Comparison of ENCODE assay signal across 10 cellular contexts in genomic region chr14:91351508-91351853, GRCh38.
DNase-seq lines count a peak whose midpoint lies in the region; ATAC-seq and TF ChIP-seq lines count a peak whose summit lies in the region.
"Had no signal": no experiment of that assay in that cellular context is flagged by ENCODE, and none has a peak within 500 bp of the region (broad histone marks: within the 10 kb centered on the region; RNA-seq: fewer than 3 reads in every experiment).

No MANE protein-coding gene starts in this region.

- H3K9me3 ChIP-seq in gastroesophageal sphincter, result no peaks in the 10 kb centered on the region
- H3K9me3 ChIP-seq: thyroid gland had no signal

- no peak for DNase-seq in activated T-cell treated with anti-CD3 and anti-CD28 coated beads, Interleukin-2, amount 50 U/mL, for 24 hours
- DNase-seq in activated T-cell treated with anti-CD3 and anti-CD28 coated beads, Interleukin-2, amount 50 U/mL, for 1 hour, result no peak
- no peak for DNase-seq in T-cell
- no peak for DNase-seq in stimulated activated effector memory CD8-positive, alpha-beta T cell treated with anti-CD3 and anti-CD28 coated beads, Interleukin-12 subunit alpha, Interleukin-12 subunit beta, amount 100 ng/mL, for 72 hours (ENCODE audit: low spot score in 2 of 2)
- no peak for DNase-seq in coronary artery (ENCODE audit: low spot score)
- DNase-seq: dermis blood vessel endothelial cell had no signal

- H3K27me3 Mint-ChIP-seq in activated T-cell treated with anti-CD3 and anti-CD28 coated beads, Interleukin-2, amount 50 U/mL, for 24 hours, result no peaks in the 10 kb centered on the region
- H3K27me3 Mint-ChIP-seq in T-cell, result no peaks in the 10 kb centered on the region

- H3K4me1 Mint-ChIP-seq in activated T-cell treated with anti-CD3 and anti-CD28 coated beads, Interleukin-2, amount 50 U/mL, for 24 hours (ENCODE audit: low read depth), result peaks cover 96% of the 10 kb centered on the region
- peaks cover 86 to 98% (median 95%) of the 10 kb centered on the region in 3 donors for H3K4me1 Mint-ChIP-seq in T-cell
- peaks cover 98% of the 10 kb centered on the region for H3K4me1 Mint-ChIP-seq in stimulated activated effector memory CD8-positive, alpha-beta T cell treated with anti-CD3 and anti-CD28 coated beads, Interleukin-12 subunit alpha, Interleukin-12 subunit beta, amount 100 ng/mL, for 72 hours

- ATAC-seq in T-cell (replicated peaks in 1 of 4), result peak in 1 of 4 experiments; percentile 3
- no peak for ATAC-seq in gastroesophageal sphincter
- no peak for ATAC-seq in stimulated activated effector memory CD8-positive, alpha-beta T cell treated with anti-CD3 and anti-CD28 coated beads, Interleukin-12 subunit alpha, Interleukin-12 subunit beta, amount 100 ng/mL, for 72 hours
- no peak for ATAC-seq in HG03460 (IDR thresholded peaks at IDR 0.05; ENCODE audit: unreplicated experiment)
- no peak for ATAC-seq in SK-N-SH treated with all-trans-retinoic acid at 6 μM for 48 hours

- H3K4me1 ChIP-seq in gastroesophageal sphincter, result peaks cover 0 to 30% (median 11%) of the 10 kb centered on the region in 3 donors

- H3K4me3 ChIP-seq in gastroesophageal sphincter (peak overlapping the region in 1 of 2 donors; percentile 32), coronary artery (no peak overlapping the region)
- H3K4me3 ChIP-seq: thyroid gland had no signal

- CTCF ChIA-PET in T-cell (lab: Charles Lee), result interaction anchor here (0.6 to 3.3 kb wide), 7 partner anchors 24 to 66 kb away, joined by 3 to 29 read pairs (median 3); partner anchors contain the start of gene CCDC88C (in 1 of the 2)

- POLR2A ChIA-PET in T-cell (lab: Charles Lee), result interaction anchor here (0.5 to 0.7 kb wide), 2 partner anchors 66 to 469 kb away, joined by 4 to 10 read pairs; partner anchors contain the start of gene CCDC88C (in 1 of the 2)

- no peaks in the 10 kb centered on the region for H3K9me3 Mint-ChIP-seq in activated T-cell treated with anti-CD3 and anti-CD28 coated beads, Interleukin-2, amount 50 U/mL, for 24 hours
- H3K9me3 Mint-ChIP-seq in T-cell, result no peaks in the 10 kb centered on the region
- H3K9me3 Mint-ChIP-seq in stimulated activated effector memory CD8-positive, alpha-beta T cell treated with anti-CD3 and anti-CD28 coated beads, Interleukin-12 subunit alpha, Interleukin-12 subunit beta, amount 100 ng/mL, for 72 hours, result no peaks in the 10 kb centered on the region

- no peaks in the 10 kb centered on the region for H3K27me3 ChIP-seq in gastroesophageal sphincter
- H3K27me3 ChIP-seq: thyroid gland had no signal

- TF ChIP-seq POLR2A in gastroesophageal sphincter (IDR thresholded peaks at IDR 0.05), result no peak

- no peak for TF ChIP-seq EP300 in gastroesophageal sphincter (IDR thresholded peaks at IDR 0.05)

- TF ChIP-seq CTCF in gastroesophageal sphincter (IDR thresholded peaks at IDR 0.05), result no peak
- TF ChIP-seq CTCF in coronary artery (IDR thresholded peaks at IDR 0.05), result no peak

- peaks cover 47% of the 10 kb centered on the region for H3K36me3 Mint-ChIP-seq in activated T-cell treated with anti-CD3 and anti-CD28 coated beads, Interleukin-2, amount 50 U/mL, for 24 hours (ENCODE audit: low read depth)
- peaks cover 15% of the 10 kb centered on the region for H3K36me3 Mint-ChIP-seq in T-cell
- peaks cover 81% of the 10 kb centered on the region for H3K36me3 Mint-ChIP-seq in stimulated activated effector memory CD8-positive, alpha-beta T cell treated with anti-CD3 and anti-CD28 coated beads, Interleukin-12 subunit alpha, Interleukin-12 subunit beta, amount 100 ng/mL, for 72 hours

- 20 to 70% methylated on average over 1 to 2 of the region's 10 CpGs for WGBS in gastroesophageal sphincter (ENCODE audit: low coverage in 1 of 2), 2 donors

- H3K27ac Mint-ChIP-seq in activated T-cell treated with anti-CD3 and anti-CD28 coated beads, Interleukin-2, amount 50 U/mL, for 24 hours, result peak overlapping the region; percentile 95
- peak overlapping the region; percentile 96 to 98 for H3K27ac Mint-ChIP-seq in T-cell
- H3K27ac Mint-ChIP-seq in stimulated activated effector memory CD8-positive, alpha-beta T cell treated with anti-CD3 and anti-CD28 coated beads, Interleukin-12 subunit alpha, Interleukin-12 subunit beta, amount 100 ng/mL, for 72 hours, result peak overlapping the region; percentile 97

- peak overlapping the region; percentile 70 for H3K4me3 Mint-ChIP-seq in activated T-cell treated with anti-CD3 and anti-CD28 coated beads, Interleukin-2, amount 50 U/mL, for 24 hours
- peak overlapping the region; percentile 82 to 87 (median 83) for H3K4me3 Mint-ChIP-seq in T-cell
- peak overlapping the region; percentile 82 for H3K4me3 Mint-ChIP-seq in stimulated activated effector memory CD8-positive, alpha-beta T cell treated with anti-CD3 and anti-CD28 coated beads, Interleukin-12 subunit alpha, Interleukin-12 subunit beta, amount 100 ng/mL, for 72 hours

- H3K36me3 ChIP-seq in gastroesophageal sphincter, result no peaks in the 10 kb centered on the region
- H3K36me3 ChIP-seq: thyroid gland had no signal

- H3K27ac ChIP-seq in gastroesophageal sphincter (peak overlapping the region in 3 of 4 donors; percentile 51 to 64 (median 61)), coronary artery (no peak overlapping the region)
- H3K27ac ChIP-seq: thyroid gland had no signal

TF ChIP-seq in SK-N-SH treated with all-trans-retinoic acid at 6 μM for 48 hours, 23 proteins besides CTCF, POLR2A, EP300 and RAD21:
- TF ChIP-seq GLIS3 (CRISPR knock-in tag; IDR thresholded peaks at IDR 0.05) (no peak), SNAI2 (CRISPR knock-in tag; IDR thresholded peaks at IDR 0.05) (no peak), ZNF8 (CRISPR knock-in tag; IDR thresholded peaks at IDR 0.05) (no peak), PPARA (CRISPR knock-in tag; IDR thresholded peaks at IDR 0.05; ENCODE audit: borderline replicate concordance) (no peak), ESRRG (CRISPR knock-in tag; IDR thresholded peaks at IDR 0.05) (no peak), ARNTL (CRISPR knock-in tag; IDR thresholded peaks at IDR 0.05; ENCODE audit: borderline replicate concordance, low read depth) (no peak), ZC3H10 (CRISPR knock-in tag; IDR thresholded peaks at IDR 0.05) (no peak), CSRNP3 (CRISPR knock-in tag; IDR thresholded peaks at IDR 0.05) (no peak), TSHZ2 (CRISPR knock-in tag; IDR thresholded peaks at IDR 0.05) (no peak), ZNF70 (CRISPR knock-in tag; IDR thresholded peaks at IDR 0.05) (no peak), TCF4 (CRISPR knock-in tag; IDR thresholded peaks at IDR 0.05; ENCODE audit: borderline replicate concordance) (no peak), CSDC2 (CRISPR knock-in tag; IDR thresholded peaks at IDR 0.05) (no peak)

Comparison
In these comparisons a context has a peak if more than half of its experiments do, and no peak if none do; other contexts are left out.
1. H3K27ac ChIP-seq: peak in gastroesophageal sphincter (3 of 4); none in coronary artery (0 of 2).
2. Peak in every context shown above with its lines, with median percentiles within 50 percentile points of each other: H3K27ac Mint-ChIP-seq and H3K4me3 Mint-ChIP-seq.